Comparison of ENCODE assay signal across 8 cellular contexts in genomic region chr14:39266871-39267591, GRCh38. TPM values are rescaled to one million over a fixed set of nuclear protein-coding genes. Genes with fewer than 3 reads are reported as not detected.
DNase-seq lines count a peak whose midpoint lies in the region; ATAC-seq and TF ChIP-seq lines count a peak whose summit lies in the region.

No MANE protein-coding gene starts in this region.

- POLR2A ChIA-PET in PC-3 (lab: Charles Lee; ENCODE audit: unreplicated experiment), result interaction anchor here (0.6 to 1.5 kb wide), 7 partner anchors 62 to 159 kb away, joined by 3 to 15 read pairs (median 5); partner anchors contain the start of genes GEMIN2 and TRAPPC6B

- no peaks in the 10 kb centered on the region for H4K20me1 ChIP-seq in PC-3 (ENCODE audit: low read length)

- H3K27me3 Mint-ChIP-seq in activated T-cell treated with anti-CD3 and anti-CD28 coated beads, Interleukin-2, amount 50 U/mL, for 24 hours, result no peaks in the 10 kb centered on the region

- H3K36me3 ChIP-seq in PC-3 (ENCODE audit: low read depth, low read length) (peaks cover 6% of the 10 kb centered on the region; the same call in 1 of the 2 replicates), muscle layer of duodenum (ENCODE audit: control insufficient read depth in 1 of 2, insufficient read depth in 2 of 2, low read length in 2 of 2) (no peaks in the 10 kb centered on the region)

- CTCF ChIA-PET in PC-3 (lab: Charles Lee), result no interaction called here

- H3K79me2 ChIP-seq in PC-3 (ENCODE audit: low read length), result peaks cover 54% of the 10 kb centered on the region

- H3K9me2 ChIP-seq in PC-3 (replicated peaks; ENCODE audit: low read length), result no peaks in the 10 kb centered on the region

- peaks cover 58% of the 10 kb centered on the region for H3K4me1 Mint-ChIP-seq in activated T-cell treated with anti-CD3 and anti-CD28 coated beads, Interleukin-2, amount 50 U/mL, for 24 hours (ENCODE audit: low read depth)

- H3K27me3 ChIP-seq in PC-3 (ENCODE audit: low read length) (no peaks in the 10 kb centered on the region), muscle layer of duodenum (ENCODE audit: low read depth, low read length) (no peaks in the 10 kb centered on the region)

- no TSS peak for BruUV-seq in PC-3 (replicated peaks; lab: Mats Ljungman, UMichigan)

- peaks cover 23% of the 10 kb centered on the region for H3K36me3 Mint-ChIP-seq in activated T-cell treated with anti-CD3 and anti-CD28 coated beads, Interleukin-2, amount 50 U/mL, for 24 hours (ENCODE audit: low read depth)

- peaks cover 11% of the 10 kb centered on the region for H3K9me3 Mint-ChIP-seq in activated T-cell treated with anti-CD3 and anti-CD28 coated beads, Interleukin-2, amount 50 U/mL, for 24 hours

- H2AFZ ChIP-seq in PC-3 (ENCODE audit: low read length), result peak overlapping the region; percentile 80

- no peak for TF ChIP-seq CTCF in PC-3 (conservative IDR thresholded peaks at IDR 0.05; ENCODE audit: low read depth, low read length)

- H3K9me3 ChIP-seq in PC-3 (ENCODE audit: low read length) (no peaks in the 10 kb centered on the region), muscle layer of duodenum (ENCODE audit: control insufficient read depth in 1 of 2, low read length in 2 of 2) (no peaks in the 10 kb centered on the region)

- peak overlapping the region; percentile 83 for H3K27ac ChIP-seq in PC-3 (ENCODE audit: low read length)
- peak overlapping the region; percentile 95 for H3K27ac ChIP-seq in muscle layer of duodenum (ENCODE audit: low read length)

- H3K4me2 ChIP-seq in PC-3 (ENCODE audit: low read length), result peak overlapping the region; percentile 88

- intact Hi-C loops in PC-3 (cut with micrococcal nuclease), result loop anchor here (1.0 kb wide), 5 partner anchors 46 to 165 kb away; partner anchors contain the start of genes FBXO33, SEC23A and TRAPPC6B

- peak; percentile 50 for DNase-seq in DMS114 treated with DMSO at 0.1 percent for 48 hours (lab: John Stamatoyannopoulos, UW; ENCODE audit: unreplicated experiment)
- DNase-seq in HUDEP-2 (lab: John Stamatoyannopoulos, UW; ENCODE audit: unreplicated experiment in 76 of 76), result peak in 75 of 76 experiments; percentile 5 to 91 (median 69)
- DNase-seq in PC-3, result peak; percentile 84
- peak; percentile 87 for DNase-seq in activated T-cell treated with anti-CD3 and anti-CD28 coated beads, Interleukin-2, amount 50 U/mL, for 24 hours
- peak; percentile 59 to 76 for DNase-seq in stimulated activated CD8-positive, alpha-beta memory T cell treated with anti-CD3 and anti-CD28 coated beads, Interleukin-7, amount 100 ng/mL, for 4 hours (ENCODE audit: low read depth in 2 of 2)

- peak overlapping the region; percentile 88 for H3K9ac ChIP-seq in PC-3 (ENCODE audit: low read length)

- H3K4me1 ChIP-seq in PC-3 (ENCODE audit: insufficient read depth, low read length), result peaks cover 27% of the 10 kb centered on the region
- H3K4me1 ChIP-seq in muscle layer of duodenum (ENCODE audit: control insufficient read depth in 1 of 2, insufficient read depth in 2 of 2, low read length in 2 of 2), result peaks cover 9% of the 10 kb centered on the region in 2 donors

- peak overlapping the region; percentile 95 for H3K4me3 ChIP-seq in PC-3 (ENCODE audit: low read length)
- H3K4me3 ChIP-seq in muscle layer of duodenum (ENCODE audit: low read depth in 1 of 2, low read length in 2 of 2), result peak overlapping the region; percentile 74 to 91

- H3F3A ChIP-seq in PC-3 (ENCODE audit: low read length, unreplicated experiment), result no peaks in the 10 kb centered on the region

- peak overlapping the region; percentile 97 for H3K27ac Mint-ChIP-seq in activated T-cell treated with anti-CD3 and anti-CD28 coated beads, Interleukin-2, amount 50 U/mL, for 24 hours

- ATAC-seq in GM21390 (IDR thresholded peaks at IDR 0.05; ENCODE audit: unreplicated experiment), result peak; percentile 81
- ATAC-seq in PC-3, result peak; percentile 87
- peak; percentile 81 for ATAC-seq in esophagus mucosa

- peak overlapping the region; percentile 92 for H3K4me3 Mint-ChIP-seq in activated T-cell treated with anti-CD3 and anti-CD28 coated beads, Interleukin-2, amount 50 U/mL, for 24 hours

RNA-seq across cellular contexts. Expression of gene MIA2, which starts 33.3 kb away (rescaled TPM):
- total RNA-seq in PC-3 (2014; rRNA removed) (11.8 and 12.3 TPM in 2 replicates), esophagus mucosa (45.1 TPM)

Comparison
In these comparisons a context has a peak if more than half of its experiments do, and no peak if none do; other contexts are left out.
1. Peak in every context shown above with its lines: DNase-seq, ATAC-seq, H3K4me3 ChIP-seq and H3K27ac ChIP-seq.